21 cellular contexts compared by ENCODE assay signal in genomic region chr13:90884066-90884465, GRCh38.
"Had no signal": no experiment of that assay in that cellular context is flagged by ENCODE, and none has a peak within 500 bp of the region (broad histone marks: within the 10 kb centered on the region; RNA-seq: fewer than 3 reads in every experiment).

No MANE protein-coding gene starts in this region.

- H3K4me1 ChIP-seq: foreskin keratinocyte, right atrium auricular region, spleen, tibial artery, upper lobe of left lung, uterus had no signal

- ATAC-seq: foreskin keratinocyte; left colon; left ventricle myocardium superior; naive thymus-derived CD4-positive, alpha-beta T cell; stimulated activated memory B cell treated with anti-CD40 and anti-IgM and Interleukin-4, amounts not matched to agents 10 μg/mL and 1 μg/mL and 100 μg/mL, for 72 hours had no signal

- DNase-seq: dermis blood vessel endothelial cell; erythroblast; foreskin keratinocyte; immature natural killer cell; left colon; left ventricle myocardium superior; naive thymus-derived CD4-positive, alpha-beta T cell; nephron progenitor cell; posterior cingulate gyrus; spleen; stimulated activated CD4-positive, alpha-beta T cell treated with anti-CD3 and anti-CD28 coated beads, Interleukin-15, amount 100 ng/mL, for 24 hours; stimulated activated CD4-positive, alpha-beta T cell treated with anti-CD3 and anti-CD28 coated beads, Interleukin-1b, Interleukin-23, amount 100 ng/mL, for 48 hours; stimulated activated CD4-positive, alpha-beta T cell treated with anti-CD3 and anti-CD28 coated beads, Interleukin-4, amount 100 ng/mL, for 24 hours; tibial artery; upper lobe of left lung; uterus had no signal

- H3K4me3 ChIP-seq: lung, right atrium auricular region, spleen, tibial artery, upper lobe of left lung, uterus had no signal

- H3K36me3 ChIP-seq: right atrium auricular region, spleen, tibial artery, upper lobe of left lung, uterus had no signal

- H3K27me3 ChIP-seq: foreskin keratinocyte, right atrium auricular region, spleen, tibial artery, upper lobe of left lung, uterus had no signal

- H3K27ac ChIP-seq: foreskin keratinocyte, right atrium auricular region, spleen, tibial artery, upper lobe of left lung, uterus had no signal

- H3K9me3 ChIP-seq: right atrium auricular region, spleen, tibial artery, upper lobe of left lung, uterus had no signal

- FAIRE-seq: colon, keratinocyte had no signal
